18 cellular contexts compared by ENCODE assay signal in genomic region chr17:30130121-30130520, GRCh38. TPM values are rescaled to one million over a fixed set of nuclear protein-coding genes. Genes with fewer than 3 reads are reported as not detected.
DNase-seq lines count a peak whose midpoint lies in the region; ATAC-seq, FAIRE-seq and TF ChIP-seq lines count a peak whose summit lies in the region.
"Had no signal": no experiment of that assay in that cellular context is flagged by ENCODE, and none has a peak within 500 bp of the region (broad histone marks: within the 10 kb centered on the region; RNA-seq: fewer than 3 reads in every experiment).

No MANE protein-coding gene starts in this region.

- intact Hi-C loops in natural killer cell (cut with micrococcal nuclease) (no loop called here), K562 (cut with micrococcal nuclease) (no loop called here), CD14-positive monocyte (cut with micrococcal nuclease) (no loop called here)

- ATAC-seq in natural killer cell (no peak), GM23338 (no peak), K562 (peak; percentile 37), HG02571 (IDR thresholded peaks at IDR 0.05; ENCODE audit: unreplicated experiment) (no peak)
- ATAC-seq in natural killer cell treated with Interleukin-12 subunit alpha and Interleukin-12 subunit beta and Interleukin-15 and Interleukin-18, amount 100 ng/mL, for 72 hours: no peak
- ATAC-seq: CD8-positive, alpha-beta T cell; GM12878 had no signal

- H3K9me3 Mint-ChIP-seq in natural killer cell (no peaks in the 10 kb centered on the region), GM23338 (no peaks in the 10 kb centered on the region), CD14-positive monocyte (no peaks in the 10 kb centered on the region)
- H3K9me3 Mint-ChIP-seq in natural killer cell treated with Interleukin-12 subunit alpha and Interleukin-12 subunit beta and Interleukin-15 and Interleukin-18, amount 100 ng/mL, for 72 hours: no peaks in the 10 kb centered on the region
- H3K9me3 Mint-ChIP-seq: CD8-positive, alpha-beta T cell had no signal

- H3K9me2 ChIP-seq in GM23338 (ENCODE audit: insufficient read depth): no peaks in the 10 kb centered on the region

- H3K27me3 ChIP-seq in GM23338 (ENCODE audit: insufficient read depth) (no peaks in the 10 kb centered on the region), K562 (ENCODE audit: control insufficient read depth in 2 of 2, insufficient read depth in 2 of 2, low read length in 2 of 2) (no peaks in the 10 kb centered on the region)
- H3K27me3 ChIP-seq: BLaER1 had no signal

- no TSS peak for BruUV-seq in K562 (replicated peaks; lab: Mats Ljungman, UMichigan)

- TF ChIP-seq RAD21 in K562 (CRISPR knock-in tag; conservative IDR thresholded peaks at IDR 0.05 in 1 of 2, IDR thresholded peaks at IDR 0.05 in 1 of 2): no peak

- peaks cover 0 to 8% of the 10 kb centered on the region in 2 donors for H3K4me1 Mint-ChIP-seq in natural killer cell
- H3K4me1 Mint-ChIP-seq in natural killer cell treated with Interleukin-12 subunit alpha and Interleukin-12 subunit beta and Interleukin-15 and Interleukin-18, amount 100 ng/mL, for 72 hours (ENCODE audit: low read depth in 2 of 2): peaks cover 7 to 20% of the 10 kb centered on the region in 2 donors
- peaks cover 15% of the 10 kb centered on the region for H3K4me1 Mint-ChIP-seq in GM23338
- H3K4me1 Mint-ChIP-seq in CD14-positive monocyte: no peaks in the 10 kb centered on the region

- H3K9me3 ChIP-seq in K562 (replicated peaks; ENCODE audit: control insufficient read depth, insufficient read depth, low read depth, low read length): no peaks in the 10 kb centered on the region
- H3K9me3 ChIP-seq: BLaER1, HAP-1 had no signal

- H3K4me1 ChIP-seq in GM23338 (ENCODE audit: insufficient read depth) (peaks cover 4% of the 10 kb centered on the region; the same call in 1 of the 2 replicates), K562 (replicated peaks in 1 of 2; ENCODE audit: control insufficient read depth in 2 of 2, insufficient read depth in 2 of 2, low read length in 2 of 2) (no peaks in the 10 kb centered on the region)

- H3K9me1 ChIP-seq in K562 (ENCODE audit: control insufficient read depth, insufficient read depth, low read length): no peaks in the 10 kb centered on the region

- no peak overlapping the region for H3K9ac ChIP-seq in K562 (ENCODE audit: insufficient read depth in 1 of 2, low read depth in 2 of 2, low read length in 2 of 2)
- H3K9ac ChIP-seq: BLaER1 had no signal

- no peak for TF ChIP-seq POLR2A in K562 (conservative IDR thresholded peaks at IDR 0.05)

- H3K27me3 Mint-ChIP-seq in natural killer cell (ENCODE audit: low read depth in 2 of 2) (no peaks in the 10 kb centered on the region), GM23338 (ENCODE audit: insufficient read depth, low read depth, poor library complexity) (peaks cover 2% of the 10 kb centered on the region), CD14-positive monocyte (ENCODE audit: low read depth in 3 of 3) (no peaks in the 10 kb centered on the region)
- no peaks in the 10 kb centered on the region for H3K27me3 Mint-ChIP-seq in natural killer cell treated with Interleukin-12 subunit alpha and Interleukin-12 subunit beta and Interleukin-15 and Interleukin-18, amount 100 ng/mL, for 72 hours

- no peak overlapping the region for H3K4me2 ChIP-seq in GM23338
- H3K4me2 ChIP-seq in K562 (ENCODE audit: insufficient read depth, low read length): no peak overlapping the region
- H3K4me2 ChIP-seq: BLaER1 had no signal

- H3K36me3 Mint-ChIP-seq in natural killer cell (no peaks in the 10 kb centered on the region), GM23338 (ENCODE audit: low read depth) (peaks cover 48% of the 10 kb centered on the region), CD14-positive monocyte (peaks cover 42 to 50% of the 10 kb centered on the region in 2 donors)
- peaks cover 5% of the 10 kb centered on the region for H3K36me3 Mint-ChIP-seq in natural killer cell treated with Interleukin-12 subunit alpha and Interleukin-12 subunit beta and Interleukin-15 and Interleukin-18, amount 100 ng/mL, for 72 hours

- no peak for FAIRE-seq in K562 (lab: Jason Lieb, UNC)
- FAIRE-seq in urothelium cell line (lab: Jason Lieb, UNC): no peak
- FAIRE-seq: A204.1, GM12878, HTR-8/SVneo had no signal

- no peak overlapping the region for H3K4me3 ChIP-seq in GM23338
- no peak overlapping the region for H3K4me3 ChIP-seq in K562
- H3K4me3 ChIP-seq: BLaER1, GM12878, HAP-1 had no signal

- H3K4me3 Mint-ChIP-seq in natural killer cell: no peak overlapping the region
- no peak overlapping the region for H3K4me3 Mint-ChIP-seq in natural killer cell treated with Interleukin-12 subunit alpha and Interleukin-12 subunit beta and Interleukin-15 and Interleukin-18, amount 100 ng/mL, for 72 hours
- H3K4me3 Mint-ChIP-seq in GM23338: no peak overlapping the region
- no peak overlapping the region for H3K4me3 Mint-ChIP-seq in CD14-positive monocyte
- H3K4me3 Mint-ChIP-seq: CD8-positive, alpha-beta T cell had no signal

- in situ Hi-C loops in K562 (cut with MboI): no loop called here

- no peak for TF ChIP-seq EP300 in K562 (IDR thresholded peaks at IDR 0.05; ENCODE audit: low read length)

- H3F3A ChIP-seq in GM23338 (replicated peaks; ENCODE audit: low read depth): no peaks in the 10 kb centered on the region

- CTCF ChIA-PET in K562 (lab: Yijun Ruan, JAX; ENCODE audit: low intra/inter-chr PET ratio): no interaction called here

- TF ChIP-seq CTCF in natural killer cell (IDR thresholded peaks at IDR 0.05): no peak
- no peak for TF ChIP-seq CTCF in GM23338 (conservative IDR thresholded peaks at IDR 0.05; ENCODE audit: low read depth in 2 of 2)
- no peak for TF ChIP-seq CTCF in K562 (IDR thresholded peaks at IDR 0.05 in 2 of 3, conservative IDR thresholded peaks at IDR 0.05 in 1 of 3; ENCODE audit: insufficient read depth in 2 of 3, low read depth in 1 of 3, low read length in 3 of 3)
- TF ChIP-seq CTCF in CD14-positive monocyte (IDR thresholded peaks at IDR 0.05): no peak

- no peak for DNase-seq in natural killer cell
- no peak for DNase-seq in natural killer cell treated with Interleukin-12 subunit alpha and Interleukin-12 subunit beta and Interleukin-15 and Interleukin-18, amount 100 ng/mL, for 72 hours (ENCODE audit: low spot score)
- DNase-seq in GM23338 (ENCODE audit: low spot score): peak; percentile 8
- DNase-seq in K562 (ENCODE audit: extremely low read depth in 1 of 4, low spot score in 3 of 4): no peak
- no peak for DNase-seq in CD14-positive monocyte (ENCODE audit: low spot score)
- DNase-seq in urothelium cell line (ENCODE audit: low spot score): no peak
- DNase-seq: AML-193; Calu3; CD8-positive, alpha-beta T cell; DMS79 treated with DMSO at 0.1 percent for 48 hours; IMR-90; KBM-7 had no signal

- no peaks in the 10 kb centered on the region for H4K20me1 ChIP-seq in GM23338 (replicated peaks; ENCODE audit: insufficient read depth)
- H4K20me1 ChIP-seq in K562 (replicated peaks; ENCODE audit: control insufficient read depth, insufficient read depth, low read length): no peaks in the 10 kb centered on the region; the same call in 1 of the 2 replicates

- peak overlapping the region; percentile 22 to 50 for H3K27ac Mint-ChIP-seq in natural killer cell
- H3K27ac Mint-ChIP-seq in natural killer cell treated with Interleukin-12 subunit alpha and Interleukin-12 subunit beta and Interleukin-15 and Interleukin-18, amount 100 ng/mL, for 72 hours: no peak overlapping the region
- H3K27ac Mint-ChIP-seq in GM23338: no peak overlapping the region
- peak overlapping the region in 3 of 7 donors; percentile 12 to 50 (median 12) for H3K27ac Mint-ChIP-seq in CD14-positive monocyte
- H3K27ac Mint-ChIP-seq: CD8-positive, alpha-beta T cell had no signal

- H2AFZ ChIP-seq in GM23338 (no peak overlapping the region), K562 (ENCODE audit: low read depth, low read length) (no peak overlapping the region)

- POLR2A ChIA-PET in K562 (lab: Yijun Ruan, JAX): no interaction called here

- peaks cover 75% of the 10 kb centered on the region for H3K79me2 ChIP-seq in GM23338 (replicated peaks; ENCODE audit: insufficient read depth)
- H3K79me2 ChIP-seq in K562 (ENCODE audit: control insufficient read depth, insufficient read depth, low read length): peaks cover 73% of the 10 kb centered on the region

- WGBS in K562 (ENCODE audit: insufficient coverage, low coverage, missing lambda C conversion rate): 92% methylated on average over 1 of the region's 1 CpG

- H3K27ac ChIP-seq in GM23338 (ENCODE audit: low read depth) (no peak overlapping the region), K562 (ENCODE audit: extremely low read depth, low read depth, low read length) (no peak overlapping the region)
- H3K27ac ChIP-seq: BLaER1 had no signal

- H3K36me3 ChIP-seq in GM23338 (ENCODE audit: insufficient read depth) (no peaks in the 10 kb centered on the region; the same call in 1 of the 2 replicates), K562 (ENCODE audit: control insufficient read depth, insufficient read depth, low read length) (peaks cover 84% of the 10 kb centered on the region)

TF ChIP-seq in GM23338, 12 proteins besides CTCF, POLR2A, EP300 and RAD21 (continues in another document):
- TF ChIP-seq STAT1 (IDR thresholded peaks at IDR 0.05; ENCODE audit: unreplicated experiment): no peak

RNA-seq across cellular contexts. Expression of gene NSRP1, which starts 13.5 kb away (rescaled TPM):
- 10 to 100 TPM; 27.0 to 33.7 (median 29.7) TPM for total RNA-seq in natural killer cell
- 10 to 100 TPM; 35.7 to 59.8 TPM for total RNA-seq in natural killer cell treated with Interleukin-12 subunit alpha and Interleukin-12 subunit beta and Interleukin-15 and Interleukin-18, amount 100 ng/mL, for 72 hours
- total RNA-seq in GM23338 (2014; rRNA removed; shearing (Covaris generic)): 5.8 and 15.7 TPM in 2 replicates
- polyA plus RNA-seq in GM23338 (2016; fragmentation: Nextera tagmentation; extraction: Ambion mirVana): 110 and 111 TPM in 2 replicates
- 40.8 and 58.4 TPM in 2 replicates for total RNA-seq in K562 (2011; cell fraction: chromatin; rRNA removed; ENCODE audit: low replicate concordance)
- 30.5 and 46.5 TPM in 2 replicates for total RNA-seq in K562 (2011; cell fraction: nucleolus; rRNA removed)
- 75.9 and 147 TPM in 2 replicates for total RNA-seq in K562 (2011; cell fraction: nucleoplasm; rRNA removed)
- 18.4 and 18.8 TPM in 2 replicates for total RNA-seq in K562 (2014; rRNA removed)
- total RNA-seq in K562 (2014; rRNA removed; fragmentation: Illumina TruSeq; extraction: Trizol): 32.2 and 34.1 TPM in 2 replicates
- 29.0 and 32.7 TPM in 2 replicates for total RNA-seq in K562 (2015; rRNA removed; fragmentation: Illumina TruSeq; extraction: Trizol)
- 19.5 and 20.8 TPM in 2 replicates for total RNA-seq in K562 (2021)
- 8.7 and 19.0 TPM in 2 replicates for polyA plus RNA-seq in K562 (2011; rRNA removed)
- polyA plus RNA-seq in K562 (2011; cell fraction: cytosol; rRNA removed): 3.3 and 7.0 TPM in 2 replicates
- polyA plus RNA-seq in K562 (2011; cell fraction: nucleus; rRNA removed): 9.8 and 17.2 TPM in 2 replicates
- 28.6 and 33.8 TPM in 2 replicates for polyA plus RNA-seq in K562 (2012)
- polyA plus RNA-seq in K562 (2014; fragmentation: Illumina TruSeq; extraction: Trizol): 50.4 and 68.6 TPM in 2 replicates
- 10 to 100 TPM; 52.8 to 54.2 TPM for polyA plus RNA-seq in K562 (2014; fragmentation: Nextera tagmentation; extraction: Ambion mirVana)
- polyA plus RNA-seq in K562 (2014; rRNA removed): 36.6 and 43.6 TPM in 2 replicates
- 11.7 and 16.7 TPM in 2 replicates for polyA minus RNA-seq in K562 (2011; rRNA and poly(A)+ RNA removed)
- polyA minus RNA-seq in K562 (2011; cell fraction: cytosol; rRNA and poly(A)+ RNA removed): 14.0 and 17.5 TPM in 2 replicates
- 13.0 and 20.9 TPM in 2 replicates for polyA minus RNA-seq in K562 (2011; cell fraction: nucleus; rRNA and poly(A)+ RNA removed)
- 10 to 100 TPM in 1 of 2 donors, 1 to 10 TPM in 1; 7.2 to 19.9 TPM for polyA plus RNA-seq in CD14-positive monocyte

Comparison
In these comparisons a context has a peak if more than half of its experiments do, and no peak if none do; other contexts are left out.
1. H3K27ac Mint-ChIP-seq: peak in natural killer cell (2 of 2); none in natural killer cell treated with Interleukin-12 subunit alpha and Interleukin-12 subunit beta and Interleukin-15 and Interleukin-18, amount 100 ng/mL, for 72 hours (0 of 2) and GM23338 (single experiment).